Comparison of ENCODE assay signal across 10 cellular contexts in genomic region chr11:108591893-108592292, GRCh38. TPM values are rescaled to one million over a fixed set of nuclear protein-coding genes. Genes with fewer than 3 reads are reported as not detected.
DNase-seq lines count a peak whose midpoint lies in the region; ATAC-seq and TF ChIP-seq lines count a peak whose summit lies in the region.
"Had no signal": no experiment of that assay in that cellular context is flagged by ENCODE, and none has a peak within 500 bp of the region (broad histone marks: within the 10 kb centered on the region; RNA-seq: fewer than 3 reads in every experiment).

No MANE protein-coding gene starts in this region.

- no peaks in the 10 kb centered on the region for H3K9me2 ChIP-seq in GM23248 (ENCODE audit: insufficient read depth)

- no peaks in the 10 kb centered on the region for H3K36me3 ChIP-seq in ES-I3 (ENCODE audit: insufficient read depth, low read length)
- no peaks in the 10 kb centered on the region for H3K36me3 ChIP-seq in colonic mucosa
- H3K36me3 ChIP-seq in GM23248 (ENCODE audit: low read depth), result no peaks in the 10 kb centered on the region

- H3K9me3 ChIP-seq in ES-I3 (ENCODE audit: control insufficient read depth, insufficient read depth, low read length), result no peaks in the 10 kb centered on the region
- H3K9me3 ChIP-seq in colonic mucosa, result no peaks in the 10 kb centered on the region
- H3K9me3 ChIP-seq in GM23248 (ENCODE audit: low read depth), result no peaks in the 10 kb centered on the region

- H3K4me2 ChIP-seq in GM23248 (ENCODE audit: unreplicated experiment), result no peak overlapping the region

- peaks cover 0 to 17% (median 0%) of the 10 kb centered on the region in 5 donors for H3K27me3 Mint-ChIP-seq in naive thymus-derived CD8-positive, alpha-beta T cell

- TF ChIP-seq CTCF in LNCaP clone FGC (IDR thresholded peaks at IDR 0.05; ENCODE audit: control insufficient read depth, extremely low read depth, insufficient read depth) (no peak), colonic mucosa (IDR thresholded peaks at IDR 0.05) (no peak)

- peak overlapping the region; percentile 89 to 99 (median 96) for H3K4me3 Mint-ChIP-seq in naive thymus-derived CD8-positive, alpha-beta T cell

- H3K36me3 Mint-ChIP-seq in naive thymus-derived CD8-positive, alpha-beta T cell, result peaks cover 0 to 5% (median 0%) of the 10 kb centered on the region in 3 donors

- ATAC-seq in naive thymus-derived CD8-positive, alpha-beta T cell, result no peak
- ATAC-seq in HG03442 (IDR thresholded peaks at IDR 0.05; ENCODE audit: unreplicated experiment) (no peak), HG03521 (IDR thresholded peaks at IDR 0.05; ENCODE audit: unreplicated experiment) (no peak)

- POLR2A ChIA-PET in naive thymus-derived CD8-positive, alpha-beta T cell (lab: Charles Lee), result no interaction called here

- 96 to 99% methylated on average over 4 of the region's 4 CpGs for WGBS in GM23248 (ENCODE audit: low coverage in 1 of 2, low lambda C conversion rate in 2 of 2, missing lambda C conversion rate in 2 of 2), 2 experiments

- H3K9ac ChIP-seq in ES-I3 (ENCODE audit: low read depth, low read length) (peak overlapping the region; percentile 73; the same call in 1 of the 2 replicates), colonic mucosa (ENCODE audit: low read depth in 2 of 2, low read length in 2 of 2) (peak overlapping the region in 1 of 2 donors; percentile 91), GM23248 (no peak overlapping the region)

- H2AFZ ChIP-seq in GM23248, result no peak overlapping the region

- peak overlapping the region in 2 of 10 donors; percentile 7 to 96 for H3K27ac Mint-ChIP-seq in naive thymus-derived CD8-positive, alpha-beta T cell

- H3K27ac ChIP-seq in colonic mucosa, result peak overlapping the region; percentile 77
- H3K27ac ChIP-seq in GM23248, result no peak overlapping the region

- H3K4me3 ChIP-seq in LNCaP clone FGC (ENCODE audit: low read depth, low read length), result peak overlapping the region; percentile 84
- H3K4me3 ChIP-seq in colonic mucosa, result no peak overlapping the region
- no peak overlapping the region for H3K4me3 ChIP-seq in GM23248

- H4K20me1 ChIP-seq in GM23248 (ENCODE audit: insufficient read depth), result no peaks in the 10 kb centered on the region

- H3K4me1 ChIP-seq in ES-I3 (ENCODE audit: insufficient read depth, low read length), result peaks cover 18% of the 10 kb centered on the region
- no peaks in the 10 kb centered on the region for H3K4me1 ChIP-seq in colonic mucosa
- no peaks in the 10 kb centered on the region for H3K4me1 ChIP-seq in GM23248 (ENCODE audit: insufficient read depth)

- peaks cover 11 to 25% (median 20%) of the 10 kb centered on the region in 4 donors for H3K4me1 Mint-ChIP-seq in naive thymus-derived CD8-positive, alpha-beta T cell

- H3K9me3 Mint-ChIP-seq in naive thymus-derived CD8-positive, alpha-beta T cell, result no peaks in the 10 kb centered on the region

- H3F3A ChIP-seq in GM23248 (ENCODE audit: insufficient read depth), result no peaks in the 10 kb centered on the region

- intact Hi-C loops in colonic mucosa (cut with DNase I), result no loop called here

- in situ Hi-C loops in GM23248 (cut with MboI), result no loop called here

- no peaks in the 10 kb centered on the region for H3K27me3 ChIP-seq in colonic mucosa
- peaks cover 54% of the 10 kb centered on the region for H3K27me3 ChIP-seq in GM23248 (replicated peaks; ENCODE audit: insufficient read depth)

- H3K79me2 ChIP-seq in GM23248 (ENCODE audit: insufficient read depth), result no peaks in the 10 kb centered on the region

- DNase-seq in LNCaP clone FGC (ENCODE audit: low read depth) (no peak), colonic mucosa (peak; percentile 78), GM23248 (no peak), islet precursor cell (no peak)
- no peak for DNase-seq in naive thymus-derived CD8-positive, alpha-beta T cell
- DNase-seq: H7, NCI-H2081 treated with DMSO at 0.1 percent for 48 hours had no signal

RNA-seq across cellular contexts. Expression of gene EXPH5, which starts 1.7 kb away (rescaled TPM):
- 10 to 100 TPM; 32.2 to 41.8 TPM for total RNA-seq in colonic mucosa
- 1 to 10 TPM; 8.6 to 8.7 TPM for total RNA-seq in naive thymus-derived CD8-positive, alpha-beta T cell
- polyA plus RNA-seq in naive thymus-derived CD8-positive, alpha-beta T cell, result 1 to 10 TPM in 2 of 3 donors, under 1 TPM in 1; 0.82 to 2.3 (median 1.9) TPM
- total RNA-seq in GM23248 (2014; rRNA removed; shearing (Covaris generic)), result 0.13 TPM in 1 of 2 replicates, not detected in the other
- 0.19 TPM in 1 of 2 replicates, not detected in the other for polyA plus RNA-seq in GM23248 (2016; fragmentation: Nextera tagmentation; extraction: Ambion mirVana)
